ENCODE assay signal across 18 cellular contexts in the genomic region with DNA sequence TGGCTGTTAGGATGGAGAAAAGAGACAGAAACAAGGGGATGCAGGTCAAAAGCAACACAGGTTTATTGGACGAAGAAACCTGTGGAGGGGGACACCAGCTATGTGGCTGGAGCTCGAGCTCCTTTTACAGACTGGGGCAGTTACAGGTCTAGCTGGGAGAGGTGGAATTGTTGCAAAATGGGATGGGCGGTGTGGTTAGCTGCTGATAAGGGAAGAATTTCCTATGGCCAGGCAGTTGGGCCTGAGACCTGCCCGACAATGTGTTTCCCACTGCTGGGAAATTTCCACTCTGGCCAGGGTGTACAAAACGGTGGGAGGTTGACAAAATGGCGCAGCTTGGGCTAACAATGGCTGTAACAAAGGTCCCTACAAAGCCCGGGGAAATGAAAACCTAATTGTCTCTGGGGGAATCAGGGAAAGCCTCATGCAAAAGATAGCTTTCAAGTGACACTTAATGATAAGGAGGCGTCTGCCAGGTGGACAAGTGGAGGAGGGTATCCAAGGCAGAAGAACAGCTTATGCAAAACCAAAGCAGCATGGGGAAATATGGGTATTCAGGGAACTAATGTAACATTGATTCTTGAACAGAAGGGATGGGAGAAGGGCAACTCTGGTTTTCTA.
"Had no signal": no experiment of that assay in that cellular context is flagged by ENCODE, and none has a peak within 500 bp of the region (broad histone marks: within the 10 kb centered on the region; RNA-seq: fewer than 3 reads in every experiment).

No MANE protein-coding gene starts in this region.

- H3K4me1 ChIP-seq: foreskin keratinocyte had no signal

- DNase-seq: activated B cell treated with CpG ODN at 0.5 μM for 24 hours; activated CD4-positive, alpha-beta T cell treated with anti-CD3 and anti-CD28 coated beads, Interleukin-2, amount 10 ng/mL, durations not matched to agents 24 days and 14 days; activated CD8-positive, alpha-beta memory T cell treated with anti-CD3 and anti-CD28 coated beads, Interleukin-2, amount 50 U/mL, for 48 hours; activated gamma-delta T cell treated with Interleukin-2 at 50 U/mL for 16 hours; activated T-cell treated with anti-CD3 and anti-CD28 coated beads, Interleukin-2, amount 50 U/mL, for 72 hours; amygdala; brain microvascular endothelial cell; cortex of kidney; effector CD4-positive, alpha-beta T cell; foreskin keratinocyte; heart left ventricle; ovary; stimulated activated CD4-positive, alpha-beta T cell treated with anti-CD3 and anti-CD28 coated beads, Interleukin-1b, Interleukin-23, amount 100 ng/mL, for 48 hours had no signal

- H3K9me3 ChIP-seq: heart left ventricle, ovary, thoracic aorta had no signal

- H3K4me3 Mint-ChIP-seq: activated B cell treated with CpG ODN at 0.5 μM for 24 hours; activated CD4-positive, alpha-beta T cell treated with anti-CD3 and anti-CD28 coated beads, Interleukin-2, amount 10 ng/mL, durations not matched to agents 24 days and 14 days; activated naive CD8-positive, alpha-beta T cell; activated T-cell treated with anti-CD3 and anti-CD28 coated beads, Interleukin-2, amount 50 U/mL, for 72 hours; central memory CD8-positive, alpha-beta T cell; neural crest cell had no signal

- H3K27ac ChIP-seq: brain microvascular endothelial cell, foreskin keratinocyte, heart left ventricle, ovary, thoracic aorta had no signal

- H3K27me3 ChIP-seq: brain microvascular endothelial cell, foreskin keratinocyte, heart left ventricle, ovary had no signal

- H3K4me3 ChIP-seq: heart left ventricle, lung, ovary, thoracic aorta had no signal

- H3K27me3 Mint-ChIP-seq: activated B cell treated with CpG ODN at 0.5 μM for 24 hours; activated CD4-positive, alpha-beta T cell treated with anti-CD3 and anti-CD28 coated beads, Interleukin-2, amount 10 ng/mL, durations not matched to agents 24 days and 14 days; activated naive CD8-positive, alpha-beta T cell; central memory CD8-positive, alpha-beta T cell had no signal

- H3K27ac Mint-ChIP-seq: activated B cell treated with CpG ODN at 0.5 μM for 24 hours; activated CD4-positive, alpha-beta T cell treated with anti-CD3 and anti-CD28 coated beads, Interleukin-2, amount 10 ng/mL, durations not matched to agents 24 days and 14 days; activated naive CD8-positive, alpha-beta T cell; activated T-cell treated with anti-CD3 and anti-CD28 coated beads, Interleukin-2, amount 50 U/mL, for 72 hours had no signal

- H3K36me3 Mint-ChIP-seq: activated naive CD8-positive, alpha-beta T cell had no signal

- H3K36me3 ChIP-seq: brain microvascular endothelial cell, heart left ventricle, ovary, thoracic aorta had no signal

- ATAC-seq: activated T-cell treated with anti-CD3 and anti-CD28 coated beads, Interleukin-2, amount 50 U/mL, for 72 hours; foreskin keratinocyte; heart left ventricle had no signal

- H3K4me1 Mint-ChIP-seq: activated CD4-positive, alpha-beta T cell treated with anti-CD3 and anti-CD28 coated beads, Interleukin-2, amount 10 ng/mL, durations not matched to agents 24 days and 14 days; central memory CD8-positive, alpha-beta T cell had no signal

- H3K9me3 Mint-ChIP-seq: activated B cell treated with CpG ODN at 0.5 μM for 24 hours; activated CD4-positive, alpha-beta T cell treated with anti-CD3 and anti-CD28 coated beads, Interleukin-2, amount 10 ng/mL, durations not matched to agents 24 days and 14 days; central memory CD8-positive, alpha-beta T cell; neural crest cell had no signal
